8 cellular contexts compared by ENCODE assay signal in the genomic region with DNA sequence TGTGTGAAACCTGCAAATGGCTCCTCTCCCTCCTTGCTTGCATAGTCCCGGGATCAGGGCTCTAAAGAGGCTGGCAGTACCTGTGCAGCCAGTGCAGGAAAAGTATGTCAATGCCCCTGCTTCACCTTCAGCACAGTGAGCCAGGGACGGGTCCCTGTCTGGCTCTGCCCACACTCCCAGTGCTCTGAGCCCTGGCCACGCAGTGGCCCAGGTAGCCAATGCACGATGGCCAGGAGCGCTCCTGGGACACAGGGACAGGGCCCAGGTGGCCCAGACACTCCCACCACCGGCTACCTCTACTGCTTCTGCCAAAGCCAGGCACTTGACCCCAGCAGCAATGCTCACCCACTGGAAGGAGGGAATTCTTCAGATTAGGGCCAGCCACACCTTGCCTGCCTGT.
"Had no signal": no experiment of that assay in that cellular context is flagged by ENCODE, and none has a peak within 500 bp of the region (broad histone marks: within the 10 kb centered on the region; RNA-seq: fewer than 3 reads in every experiment).

No MANE protein-coding gene starts in this region.

- H3K36me3 ChIP-seq: HAP-1 had no signal

- DNase-seq: GM23248, GOT3, H7, HFFc6 had no signal

- ATAC-seq: HCT116, HepG2 had no signal

- H3K4me1 ChIP-seq: HAP-1 had no signal

- H3K4me3 ChIP-seq: GM23248, HAP-1 had no signal

- H3K27ac ChIP-seq: GM23248, HL-60 had no signal

- H3K9me3 ChIP-seq: HAP-1 had no signal
